ENCODE assay signal across 1 cellular context in the genomic region with DNA sequence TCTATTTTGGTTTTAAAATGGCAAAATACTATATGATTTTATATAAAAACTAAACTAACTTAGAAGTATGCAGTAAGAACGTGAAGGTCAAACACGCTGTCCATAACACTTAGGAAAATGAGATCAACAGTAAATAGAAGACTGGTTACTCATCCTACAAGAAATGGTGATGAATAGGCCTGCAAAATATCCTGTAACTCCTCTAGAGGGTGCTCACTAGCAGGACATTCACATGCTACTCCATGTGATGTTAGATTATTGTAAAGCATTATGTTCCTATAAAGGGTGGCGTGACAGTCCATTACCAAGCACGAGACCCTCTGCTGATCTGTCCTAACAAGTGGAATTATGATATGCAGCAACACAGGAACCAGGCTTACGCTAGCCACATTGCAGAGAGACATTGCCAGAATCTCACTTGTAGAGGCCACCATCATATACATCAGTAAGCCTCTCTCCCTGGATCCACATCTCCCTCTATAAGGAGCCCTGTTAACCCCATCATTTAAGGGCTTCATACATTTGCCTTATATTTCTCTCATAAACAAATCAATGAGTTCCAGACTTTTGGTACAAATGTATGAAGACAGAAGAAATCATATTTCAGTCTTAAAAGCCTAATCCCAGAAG.
A peak's percentile ranks its signal among the peaks of the same experiment; 100 is the strongest.
TF ChIP-seq lines count a peak whose summit lies in the region.

No MANE protein-coding gene starts in this region.

TF ChIP-seq in GM12878, 131 proteins besides CTCF, POLR2A, EP300 and RAD21:
- TF ChIP-seq ESRRA (IDR thresholded peaks at IDR 0.05; ENCODE audit: low read length) (no peak), MXI1 (IDR thresholded peaks at IDR 0.05; ENCODE audit: low read depth, low read length) (0 out of 2 replicates have a peak, but pooled peaks have one; percentile 42), SMC3 (IDR thresholded peaks at IDR 0.05; ENCODE audit: borderline replicate concordance, low read length) (peak; percentile 84)
